ENCODE assay signal across 26 cellular contexts in genomic region chr2:44744961-44745360, GRCh38.
"Had no signal": no experiment of that assay in that cellular context is flagged by ENCODE, and none has a peak within 500 bp of the region (broad histone marks: within the 10 kb centered on the region; RNA-seq: fewer than 3 reads in every experiment).

No MANE protein-coding gene starts in this region.

- H3K9me3 ChIP-seq: left lung, neutrophil, ovary, prostate gland, right atrium auricular region, stomach, thoracic aorta had no signal

- H3K36me3 ChIP-seq: left lung, neutrophil, ovary, prostate gland, right atrium auricular region, stomach, thoracic aorta had no signal

- H3K27me3 Mint-ChIP-seq: activated naive CD8-positive, alpha-beta T cell treated with anti-CD3 and anti-CD28 coated beads for 36 hours; type B pancreatic cell had no signal

- H3K4me1 ChIP-seq: foreskin keratinocyte, left lung, prostate gland, right atrium auricular region had no signal

- H3K27ac ChIP-seq: foreskin keratinocyte, hepatocyte, left lung, neutrophil, ovary, prostate gland, right atrium auricular region, stomach, thoracic aorta had no signal

- H3K79me2 ChIP-seq: hepatocyte had no signal

- DNase-seq: activated CD4-positive, alpha-beta T cell treated with anti-CD3 and anti-CD28 coated beads, Interleukin-2, amount 50 U/mL, for 4 hours; activated CD8-positive, alpha-beta memory T cell treated with anti-CD3 and anti-CD28 coated beads for 24 hours; activated CD8-positive, alpha-beta memory T cell treated with anti-CD3 and anti-CD28 coated beads, Interleukin-2, amount 50 U/mL, for 48 hours; activated naive CD4-positive, alpha-beta T cell; activated naive CD8-positive, alpha-beta T cell treated with anti-CD3 and anti-CD28 coated beads for 36 hours; activated T-cell treated with anti-CD3 and anti-CD28 coated beads, Interleukin-2, amount 50 U/mL, for 4 hours; central memory CD4-positive, alpha-beta T cell; effector memory CD4-positive, alpha-beta T cell; foreskin keratinocyte; kidney glomerular epithelial cell; left lung; naive thymus-derived CD8-positive, alpha-beta T cell; ovary; stimulated activated CD4-positive, alpha-beta T cell treated with anti-CD3 and anti-CD28 coated beads, Interleukin-12 subunit alpha, Interleukin-12 subunit beta, amount 100 ng/mL, for 4 hours; stimulated activated CD4-positive, alpha-beta T cell treated with anti-CD3 and anti-CD28 coated beads, Interleukin-1b, Interleukin-23, amount 100 ng/mL, for 48 hours; stomach; T-helper 1 cell had no signal

- H3K4me2 ChIP-seq: hepatocyte had no signal

- H2AFZ ChIP-seq: hepatocyte had no signal

- H3K4me1 Mint-ChIP-seq: activated naive CD8-positive, alpha-beta T cell treated with anti-CD3 and anti-CD28 coated beads for 36 hours; naive thymus-derived CD8-positive, alpha-beta T cell; stimulated activated effector memory CD8-positive, alpha-beta T cell treated with anti-CD3 and anti-CD28 coated beads, Interleukin-12 subunit alpha, Interleukin-12 subunit beta, amount 100 ng/mL, for 72 hours had no signal

- H3K36me3 Mint-ChIP-seq: mesothelial cell of epicardium; stimulated activated effector memory CD8-positive, alpha-beta T cell treated with anti-CD3 and anti-CD28 coated beads, Interleukin-12 subunit alpha, Interleukin-12 subunit beta, amount 100 ng/mL, for 72 hours; type B pancreatic cell had no signal

- H3K4me3 ChIP-seq: hepatocyte, left lung, ovary, prostate gland, right atrium auricular region, stomach, thoracic aorta had no signal

- H3K4me3 Mint-ChIP-seq: activated naive CD8-positive, alpha-beta T cell treated with anti-CD3 and anti-CD28 coated beads for 36 hours; activated T-cell treated with anti-CD3 and anti-CD28 coated beads, Interleukin-2, amount 50 U/mL, for 4 hours; mesothelial cell of epicardium; naive thymus-derived CD8-positive, alpha-beta T cell; stimulated activated effector memory CD8-positive, alpha-beta T cell treated with anti-CD3 and anti-CD28 coated beads, Interleukin-12 subunit alpha, Interleukin-12 subunit beta, amount 100 ng/mL, for 72 hours; type B pancreatic cell had no signal

- H3K27me3 ChIP-seq: foreskin keratinocyte, hepatocyte, left lung, neutrophil, ovary, right atrium auricular region, stomach had no signal

- H3K27ac Mint-ChIP-seq: activated naive CD8-positive, alpha-beta T cell treated with anti-CD3 and anti-CD28 coated beads for 36 hours; activated T-helper 2 cell treated with anti-CD3 and anti-CD28 coated beads, Interferon-gamma antibody, Interleukin-2, Interleukin-4, amounts not matched to agents 10 μg/mL and 5 μg/mL and 100 μg/mL, durations not matched to agents 14 hours and 24 hours and 36 hours; mesothelial cell of epicardium; naive thymus-derived CD8-positive, alpha-beta T cell; stimulated activated effector memory CD8-positive, alpha-beta T cell treated with anti-CD3 and anti-CD28 coated beads, Interleukin-12 subunit alpha, Interleukin-12 subunit beta, amount 100 ng/mL, for 72 hours; type B pancreatic cell had no signal

- ATAC-seq: activated T-cell treated with anti-CD3 and anti-CD28 coated beads, Interleukin-2, amount 50 U/mL, for 4 hours; foreskin keratinocyte; left lung; naive thymus-derived CD8-positive, alpha-beta T cell; stimulated activated effector memory CD8-positive, alpha-beta T cell treated with anti-CD3 and anti-CD28 coated beads, Interleukin-12 subunit alpha, Interleukin-12 subunit beta, amount 100 ng/mL, for 72 hours had no signal

- H3K9me3 Mint-ChIP-seq: activated naive CD8-positive, alpha-beta T cell treated with anti-CD3 and anti-CD28 coated beads for 36 hours; activated T-cell treated with anti-CD3 and anti-CD28 coated beads, Interleukin-2, amount 50 U/mL, for 4 hours; activated T-helper 2 cell treated with anti-CD3 and anti-CD28 coated beads, Interferon-gamma antibody, Interleukin-2, Interleukin-4, amounts not matched to agents 10 μg/mL and 5 μg/mL and 100 μg/mL, durations not matched to agents 14 hours and 24 hours and 36 hours; mesothelial cell of epicardium; stimulated activated effector memory CD8-positive, alpha-beta T cell treated with anti-CD3 and anti-CD28 coated beads, Interleukin-12 subunit alpha, Interleukin-12 subunit beta, amount 100 ng/mL, for 72 hours; type B pancreatic cell had no signal
